ENCODE assay signal across 14 cellular contexts in genomic region chr3:123039178-123039577, GRCh38. TPM values are rescaled to one million over a fixed set of nuclear protein-coding genes. Genes with fewer than 3 reads are reported as not detected.
"Had no signal": no experiment of that assay in that cellular context is flagged by ENCODE, and none has a peak within 500 bp of the region (broad histone marks: within the 10 kb centered on the region; RNA-seq: fewer than 3 reads in every experiment).

No MANE protein-coding gene starts in this region.

- H3K27ac ChIP-seq: cardiac muscle cell, colonic mucosa, epithelial cell of prostate, gastrocnemius medialis, heart right ventricle, uterus had no signal

- DNase-seq: activated B cell treated with CpG ODN at 0.5 μM for 24 hours; activated CD4-positive, alpha-beta T cell treated with anti-CD3 and anti-CD28 coated beads, Interleukin-2, amount 10 ng/mL, durations not matched to agents 24 days and 14 days; activated naive CD4-positive, alpha-beta T cell treated with Interleukin-2 at 50 U/mL for 16 hours; colonic mucosa; effector CD8-positive, alpha-beta T cell; gastrocnemius medialis; heart right ventricle; left ventricle myocardium superior; stimulated activated CD4-positive, alpha-beta T cell treated with anti-CD3 and anti-CD28 coated beads, Interleukin-4, amount 100 ng/mL, for 4 hours; uterus had no signal

- H3K27me3 ChIP-seq: cardiac muscle cell, colonic mucosa, heart right ventricle, uterus had no signal

- H3K9me3 ChIP-seq: colonic mucosa, gastrocnemius medialis, heart right ventricle, uterus had no signal

- ATAC-seq: gastrocnemius medialis, heart right ventricle, left ventricle myocardium superior had no signal

- H3K4me1 Mint-ChIP-seq: activated B cell treated with CpG ODN at 0.5 μM for 24 hours; activated CD4-positive, alpha-beta T cell treated with anti-CD3 and anti-CD28 coated beads, Interleukin-2, amount 10 ng/mL, durations not matched to agents 24 days and 14 days had no signal

- H3K4me1 ChIP-seq: colonic mucosa, uterus had no signal

- H3K9me3 Mint-ChIP-seq: activated B cell treated with CpG ODN at 0.5 μM for 24 hours; activated CD4-positive, alpha-beta T cell treated with anti-CD3 and anti-CD28 coated beads, Interleukin-2, amount 10 ng/mL, durations not matched to agents 24 days and 14 days; neural crest cell had no signal

- H3K36me3 ChIP-seq: cardiac muscle cell, colonic mucosa, gastrocnemius medialis, heart right ventricle, uterus had no signal

- H3K4me3 ChIP-seq: cardiac muscle cell, colonic mucosa, gastrocnemius medialis, heart right ventricle, uterus had no signal

- H3K27ac Mint-ChIP-seq: activated B cell treated with CpG ODN at 0.5 μM for 24 hours; activated CD4-positive, alpha-beta T cell treated with anti-CD3 and anti-CD28 coated beads, Interleukin-2, amount 10 ng/mL, durations not matched to agents 24 days and 14 days had no signal

- H3K4me3 Mint-ChIP-seq: activated B cell treated with CpG ODN at 0.5 μM for 24 hours; activated CD4-positive, alpha-beta T cell treated with anti-CD3 and anti-CD28 coated beads, Interleukin-2, amount 10 ng/mL, durations not matched to agents 24 days and 14 days; neural crest cell had no signal

RNA-seq across cellular contexts. Expression of gene SEMA5B, which starts 11.6 kb away (rescaled TPM):
- total RNA-seq: activated CD4-positive, alpha-beta T cell treated with anti-CD3 and anti-CD28 coated beads, Interleukin-2, amount 10 ng/mL, durations not matched to agents 24 days and 14 days; mesenteric fat pad had no signal
